ENCODE assay signal across 1 cellular context in genomic region chr2:226775032-226775509, GRCh38.
A peak's percentile ranks its signal among the peaks of the same experiment; 100 is the strongest.
TF ChIP-seq lines count a peak whose summit lies in the region.

No MANE protein-coding gene starts in this region.

TF ChIP-seq in HepG2, 621 proteins besides CTCF, POLR2A, EP300 and RAD21:
- peak; percentile 99 for TF ChIP-seq ZNF615 (CRISPR knock-in tag; IDR thresholded peaks at IDR 0.05; ENCODE audit: borderline replicate concordance)
- no peak for TF ChIP-seq IRF1 (CRISPR knock-in tag; IDR thresholded peaks at IDR 0.05; ENCODE audit: low read depth)
- TF ChIP-seq ZC3H13 (CRISPR knock-in tag; IDR thresholded peaks at IDR 0.05) = no peak
